ENCODE assay signal across 8 cellular contexts in the genomic region with DNA sequence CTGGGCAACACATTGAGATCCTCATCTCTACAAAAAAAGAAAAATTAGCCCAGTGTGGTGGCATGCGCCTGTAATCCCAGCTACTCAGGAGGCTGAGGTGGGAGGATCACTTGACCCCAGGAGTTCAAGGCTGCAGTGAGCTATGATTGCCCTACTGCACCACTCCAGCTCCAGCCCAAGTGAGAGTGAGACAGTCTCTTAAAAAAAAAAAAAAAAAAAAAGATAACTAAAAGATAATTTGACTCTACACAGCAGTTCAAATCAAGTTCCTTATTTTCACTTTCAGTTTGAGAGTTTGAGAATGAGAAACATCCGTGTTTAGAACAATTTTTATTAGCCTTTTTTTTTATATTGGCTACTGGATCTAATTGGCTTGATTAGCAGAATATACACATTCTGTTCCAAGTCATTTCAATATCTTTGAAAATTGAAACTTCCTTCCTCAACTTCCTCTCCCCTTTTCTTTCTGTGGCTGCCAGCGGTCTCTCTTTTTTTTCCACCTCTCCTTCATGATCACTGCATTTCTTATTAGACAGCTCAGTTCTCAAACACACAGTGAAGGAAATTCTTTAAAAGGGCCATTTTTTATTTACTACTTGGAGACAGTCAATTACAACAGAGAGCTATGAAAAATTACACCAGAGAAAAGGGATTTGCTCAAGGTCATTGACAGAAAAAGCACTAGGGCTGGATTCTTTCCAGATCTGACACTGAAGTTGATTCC. TPM values are rescaled to one million over a fixed set of nuclear protein-coding genes. Genes with fewer than 3 reads are reported as not detected.
DNase-seq lines count a peak whose midpoint lies in the region; ATAC-seq and TF ChIP-seq lines count a peak whose summit lies in the region.

No MANE protein-coding gene starts in this region.

- H3K9me3 ChIP-seq in BLaER1 treated with 17β-estradiol and CSF1 and Interleukin-3, amounts not matched to agents 10 nM and 100 nM (replicated peaks in 1 of 11) = peaks cover 0 to 22% (median 17%) of the 10 kb centered on the region in 11 experiments; a peak in 19 of 22 replicates
- H3K9me3 ChIP-seq in KOPT-K1 (ENCODE audit: insufficient read depth, low read length, poor library complexity, severe bottlenecking) (peaks cover 7% of the 10 kb centered on the region), body of pancreas (no peaks in the 10 kb centered on the region), mucosa of stomach (ENCODE audit: control insufficient read depth, low read length) (no peaks in the 10 kb centered on the region)

- peak overlapping the region; percentile 74 to 94 (median 84) for H3K4me2 ChIP-seq in BLaER1 treated with 17β-estradiol and CSF1 and Interleukin-3, amounts not matched to agents 10 nM and 100 nM

- intact Hi-C loops in body of pancreas (cut with DNase I) = no loop called here

- peak overlapping the region; percentile 37 to 62 (median 52) for H3K4me3 ChIP-seq in BLaER1 treated with 17β-estradiol and CSF1 and Interleukin-3, amounts not matched to agents 10 nM and 100 nM
- H3K4me3 ChIP-seq in body of pancreas (no peak overlapping the region), mucosa of stomach (ENCODE audit: low read length) (no peak overlapping the region)

- DNase-seq in body of pancreas = peak in 1 of 4 donors; percentile 30
- no peak for DNase-seq in NCI-H510A (lab: John Stamatoyannopoulos, UW)
- DNase-seq in occipital lobe (lab: John Stamatoyannopoulos, UW) = no peak

- H4K20me1 ChIP-seq in BLaER1 treated with 17β-estradiol and CSF1 and Interleukin-3, amounts not matched to agents 10 nM and 100 nM = no peaks in the 10 kb centered on the region

- no peaks in the 10 kb centered on the region for H3K27me3 ChIP-seq in BLaER1 treated with 17β-estradiol and CSF1 and Interleukin-3, amounts not matched to agents 10 nM and 100 nM
- H3K27me3 ChIP-seq in body of pancreas = no peaks in the 10 kb centered on the region
- H3K27me3 ChIP-seq in mucosa of stomach (ENCODE audit: control insufficient read depth, insufficient read depth, low read length) = no peaks in the 10 kb centered on the region

- no peak for TF ChIP-seq POLR2A in body of pancreas (IDR thresholded peaks at IDR 0.05)

- ATAC-seq in body of pancreas (no peak), HG02973 (IDR thresholded peaks at IDR 0.05; ENCODE audit: unreplicated experiment) (no peak), HG02759 (IDR thresholded peaks at IDR 0.05; ENCODE audit: unreplicated experiment) (no peak)

- peak overlapping the region; percentile 61 to 89 (median 82) for H3K27ac ChIP-seq in BLaER1 treated with 17β-estradiol and CSF1 and Interleukin-3, amounts not matched to agents 10 nM and 100 nM
- H3K27ac ChIP-seq in KOPT-K1 (ENCODE audit: low read depth, low read length, poor library complexity, severe bottlenecking) (peak overlapping the region; percentile 74), body of pancreas (peak overlapping the region in 3 of 4 donors; percentile 63 to 84 (median 65))

- no peak for TF ChIP-seq CTCF in body of pancreas (IDR thresholded peaks at IDR 0.05)

- WGBS in body of pancreas, 2 donors = 38% methylated on average over 3 of the region's 3 CpGs

- peaks cover 42 to 56% (median 47%) of the 10 kb centered on the region in 10 experiments for H3K4me1 ChIP-seq in BLaER1 treated with 17β-estradiol and CSF1 and Interleukin-3, amounts not matched to agents 10 nM and 100 nM
- H3K4me1 ChIP-seq in body of pancreas (peaks cover 48% of the 10 kb centered on the region), mucosa of stomach (ENCODE audit: control insufficient read depth, insufficient read depth, low read length) (peaks cover 42% of the 10 kb centered on the region)

- H3K36me3 ChIP-seq in BLaER1 treated with 17β-estradiol and CSF1 and Interleukin-3, amounts not matched to agents 10 nM and 100 nM = no peaks in the 10 kb centered on the region; a peak in 1 of 22 replicates
- H3K36me3 ChIP-seq in KOPT-K1 (ENCODE audit: insufficient read depth, low read length) (no peaks in the 10 kb centered on the region), body of pancreas (replicated peaks in 1 of 2; ENCODE audit: insufficient read depth in 1 of 2, low read depth in 2 of 2) (no peaks in the 10 kb centered on the region), mucosa of stomach (ENCODE audit: control insufficient read depth, insufficient read depth, low read length) (no peaks in the 10 kb centered on the region)

- peak overlapping the region; percentile 55 to 79 (median 75); a peak in 21 of 22 replicates for H3K9ac ChIP-seq in BLaER1 treated with 17β-estradiol and CSF1 and Interleukin-3, amounts not matched to agents 10 nM and 100 nM
- H3K9ac ChIP-seq in mucosa of stomach (ENCODE audit: low read length) = peak overlapping the region; percentile 73

RNA-seq across cellular contexts. Expression of gene ACSF2, which starts 4.5 kb away (rescaled TPM):
- 100 to 1,000 TPM in 1 of 2 donors, 10 to 100 TPM in 1; 18.7 to 120 TPM for total RNA-seq in body of pancreas
- 1.9 TPM for total RNA-seq in occipital lobe

RNA-seq across cellular contexts. Expression of gene LRRC59, which starts 24.1 kb away (rescaled TPM):
- total RNA-seq in body of pancreas = 100 to 1,000 TPM in 1 of 2 donors, 10 to 100 TPM in 1; 70.8 to 113 TPM
- 45.7 TPM for total RNA-seq in occipital lobe

RNA-seq across cellular contexts. Expression of gene CHAD, which starts 47.2 kb away (rescaled TPM):
- total RNA-seq in body of pancreas (10 to 100 TPM in 1 of 2 donors, 1 to 10 TPM in 1; 8.8 to 13.2 TPM), occipital lobe (not detected)

RNA-seq across cellular contexts. Expression of gene EME1, which starts 48.4 kb away (rescaled TPM):
- total RNA-seq in body of pancreas (not detected), occipital lobe (1.4 TPM)

RNA-seq across cellular contexts. Expression of gene MRPL27, which starts 48.5 kb away (rescaled TPM):
- total RNA-seq in body of pancreas = 10 to 100 TPM; 26.5 to 31.3 TPM
- 30.3 TPM for total RNA-seq in occipital lobe

Comparison
In these comparisons a context has a peak if more than half of its experiments do, and no peak if none do; other contexts are left out.
1. H3K4me3 ChIP-seq: peak in BLaER1 treated with 17β-estradiol and CSF1 and Interleukin-3, amounts not matched to agents 10 nM and 100 nM (10 of 10); none in body of pancreas (0 of 2) and mucosa of stomach (single experiment).
2. Peak in every context shown above with its lines, with median percentiles within 50 percentile points of each other: H3K27ac ChIP-seq.